ENCODE assay signal across 8 cellular contexts in the genomic region with DNA sequence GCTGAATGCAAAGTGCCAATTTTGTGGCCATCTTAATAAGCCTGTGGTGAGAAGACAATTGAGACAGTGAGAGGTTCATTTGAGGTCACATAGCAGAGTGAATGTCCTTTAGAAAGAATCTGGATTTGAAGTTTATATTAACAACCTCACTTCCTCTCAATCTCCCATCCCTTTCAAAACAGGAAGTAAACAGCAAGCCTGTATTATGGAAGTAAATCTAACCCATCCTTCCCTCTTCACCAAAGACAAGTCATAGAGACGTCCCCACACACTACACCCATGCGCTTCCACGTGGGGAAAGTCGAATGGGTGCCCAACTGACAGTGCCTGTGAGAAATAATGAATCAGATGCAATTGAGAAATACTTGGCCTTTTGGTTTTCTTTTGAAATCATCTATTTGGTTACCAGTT. TPM values are rescaled to one million over a fixed set of nuclear protein-coding genes. Genes with fewer than 3 reads are reported as not detected.
DNase-seq lines count a peak whose midpoint lies in the region; ATAC-seq, FAIRE-seq and TF ChIP-seq lines count a peak whose summit lies in the region.

No MANE protein-coding gene starts in this region.

- H3K23ac ChIP-seq in trophoblast cell (ENCODE audit: low read length), result no peak overlapping the region

- intact Hi-C loops in mammary epithelial cell (cut with micrococcal nuclease), result no loop called here

- peaks cover 97% of the 10 kb centered on the region for H3K4me1 ChIP-seq in BLaER1
- peaks cover 29% of the 10 kb centered on the region for H3K4me1 ChIP-seq in mammary epithelial cell (ENCODE audit: insufficient read depth, low read length)
- H3K4me1 ChIP-seq in trophoblast cell (ENCODE audit: control insufficient read depth in 1 of 2, insufficient read depth in 2 of 2, low read length in 2 of 2), result peaks cover 8 to 11% of the 10 kb centered on the region in 2 experiments

- no peak for ATAC-seq in GM21423 (IDR thresholded peaks at IDR 0.05; ENCODE audit: unreplicated experiment)
- no peak for ATAC-seq in GM21515 (IDR thresholded peaks at IDR 0.05; ENCODE audit: unreplicated experiment)

- no peaks in the 10 kb centered on the region for H4K20me1 ChIP-seq in BLaER1
- no peaks in the 10 kb centered on the region for H4K20me1 ChIP-seq in mammary epithelial cell (ENCODE audit: insufficient read depth, low read length)

- peaks cover 9% of the 10 kb centered on the region for H3K4me1 Mint-ChIP-seq in progenitor cell of endocrine pancreas (ENCODE audit: low read depth)

- H3K27me3 ChIP-seq in BLaER1 (no peaks in the 10 kb centered on the region), mammary epithelial cell (ENCODE audit: insufficient read depth, low read length) (no peaks in the 10 kb centered on the region), trophoblast cell (ENCODE audit: insufficient read depth, low read length) (no peaks in the 10 kb centered on the region)

- H3K4me3 Mint-ChIP-seq in progenitor cell of endocrine pancreas (ENCODE audit: low read depth), result no peak overlapping the region

- peaks cover 13% of the 10 kb centered on the region for H3K79me1 ChIP-seq in trophoblast cell (ENCODE audit: low read length)

- CTCF ChIA-PET in mammary epithelial cell (lab: Charles Lee; ENCODE audit: low non-redundant PET), result no interaction called here

- no peak overlapping the region for H3K4ac ChIP-seq in trophoblast cell (ENCODE audit: low read depth, low read length)

- H3K36me3 Mint-ChIP-seq in progenitor cell of endocrine pancreas (ENCODE audit: insufficient read depth), result no peaks in the 10 kb centered on the region

- H3K9ac ChIP-seq in BLaER1, result peak overlapping the region; percentile 56; the same call in 1 of the 2 replicates
- no peak overlapping the region for H3K9ac ChIP-seq in mammary epithelial cell (ENCODE audit: insufficient read depth, low read length)
- H3K9ac ChIP-seq in trophoblast cell (ENCODE audit: low read length), result no peak overlapping the region

- H2AFZ ChIP-seq in mammary epithelial cell (ENCODE audit: low read depth, low read length), result no peak overlapping the region
- no peak overlapping the region for H2AFZ ChIP-seq in trophoblast cell (ENCODE audit: insufficient read depth, low read length, poor library complexity)

- H3K4me3 ChIP-seq in BLaER1 (no peak overlapping the region), mammary epithelial cell (replicated peaks in 1 of 3; ENCODE audit: insufficient read depth in 1 of 3, low read depth in 2 of 3, low read length in 3 of 3) (no peak overlapping the region), trophoblast cell (ENCODE audit: low read depth, low read length) (no peak overlapping the region)

- no peak overlapping the region for H3K14ac ChIP-seq in trophoblast cell (ENCODE audit: low read length)

- no peak overlapping the region for H2BK120ac ChIP-seq in trophoblast cell (ENCODE audit: insufficient read depth, low read length, poor library complexity)

- dilution Hi-C loops in mammary epithelial cell (cut with HindIII; ENCODE audit: low sequenced_read_pairs), result no loop called here

- no peak overlapping the region for H3K18ac ChIP-seq in trophoblast cell (ENCODE audit: low read length)

- no peak for FAIRE-seq in GM12892 (lab: Jason Lieb, UNC)

- H4K12ac ChIP-seq in trophoblast cell (ENCODE audit: low read depth, low read length), result no peak overlapping the region

- H3K27ac Mint-ChIP-seq in progenitor cell of endocrine pancreas, result no peak overlapping the region

- H3K9me3 ChIP-seq in BLaER1 (no peaks in the 10 kb centered on the region), mammary epithelial cell (replicated peaks; ENCODE audit: insufficient read depth, low read length) (no peaks in the 10 kb centered on the region), trophoblast cell (ENCODE audit: insufficient read depth, low read depth, low read length) (no peaks in the 10 kb centered on the region)

- no peak overlapping the region for H2BK5ac ChIP-seq in trophoblast cell (ENCODE audit: low read depth, low read length, poor library complexity)

- DNase-seq in RPMI7951 (ENCODE audit: low read depth) (peak; percentile 30), mammary epithelial cell (peak; percentile 40), trophoblast cell (peak in 1 of 2 donors; percentile 26), GM12892 (ENCODE audit: insufficient read length) (no peak), progenitor cell of endocrine pancreas (ENCODE audit: low spot score, unreplicated experiment) (no peak)

- peak overlapping the region; percentile 56 for H2BK12ac ChIP-seq in trophoblast cell (ENCODE audit: low read length)

- in situ Hi-C loops in mammary epithelial cell (cut with MboI; ENCODE audit: low sequenced_read_pairs in 2 of 2), result no loop called here

- H3K4me2 ChIP-seq in BLaER1 (peak overlapping the region; percentile 83), mammary epithelial cell (ENCODE audit: insufficient read depth, low read depth, low read length) (no peak overlapping the region), trophoblast cell (ENCODE audit: low read length) (no peak overlapping the region)

- 90% methylated on average over 2 of the region's 4 CpGs for WGBS in mammary epithelial cell (ENCODE audit: low coverage, missing lambda C conversion rate)
- no CpG with 5 or more reads among the region's 4 CpGs for WGBS in trophoblast cell (ENCODE audit: extremely low coverage, insufficient coverage, insufficient read length)

- peaks cover 1% of the 10 kb centered on the region for H3K79me2 ChIP-seq in mammary epithelial cell (ENCODE audit: insufficient read depth, low read length)
- H3K79me2 ChIP-seq in trophoblast cell (ENCODE audit: control insufficient read depth, insufficient read depth, low read length, poor library complexity), result no peaks in the 10 kb centered on the region

- no peaks in the 10 kb centered on the region for H3K27me3 Mint-ChIP-seq in progenitor cell of endocrine pancreas

- BruUV-seq in mammary epithelial cell (replicated peaks; lab: Mats Ljungman, UMichigan), result no TSS peak

- H3K36me3 ChIP-seq in BLaER1, result peaks cover 8% of the 10 kb centered on the region; the same call in 1 of the 2 replicates
- H3K36me3 ChIP-seq in mammary epithelial cell (ENCODE audit: insufficient read depth, low read length), result no peaks in the 10 kb centered on the region
- no peaks in the 10 kb centered on the region for H3K36me3 ChIP-seq in trophoblast cell (ENCODE audit: control insufficient read depth in 1 of 2, insufficient read depth in 2 of 2, low read length in 2 of 2)

- TF ChIP-seq POLR2A in GM12892 (IDR thresholded peaks at IDR 0.05; ENCODE audit: low read depth, low read length), result no peak

- H3K27ac ChIP-seq in BLaER1 (peak overlapping the region; percentile 97), mammary epithelial cell (ENCODE audit: insufficient read depth, low read depth, low read length) (no peak overlapping the region), trophoblast cell (ENCODE audit: low read depth, low read length) (no peak overlapping the region)

- TF ChIP-seq CTCF in mammary epithelial cell (conservative IDR thresholded peaks at IDR 0.05 in 1 of 2, IDR thresholded peaks at IDR 0.05 in 1 of 2; ENCODE audit: extremely low read depth in 1 of 2, insufficient read depth in 1 of 2, low read depth in 1 of 2, low read length in 2 of 2), result no peak
- TF ChIP-seq CTCF in progenitor cell of endocrine pancreas (IDR thresholded peaks at IDR 0.05; ENCODE audit: unreplicated experiment), result no peak

- no peak overlapping the region for H4K91ac ChIP-seq in trophoblast cell (ENCODE audit: low read depth, low read length)

- H4K8ac ChIP-seq in trophoblast cell (ENCODE audit: low read depth, low read length), result no peak overlapping the region

- H2AK5ac ChIP-seq in trophoblast cell (ENCODE audit: low read length), result no peak overlapping the region

- H3K9me3 Mint-ChIP-seq in progenitor cell of endocrine pancreas (ENCODE audit: low read depth), result no peaks in the 10 kb centered on the region

RNA-seq across cellular contexts. Expression of gene CCND3, which starts 28.8 kb away (rescaled TPM):
- total RNA-seq in RPMI7951 (2014; rRNA removed; shearing (Covaris generic)), result 36.5 and 47.7 TPM in 2 replicates
- total RNA-seq in mammary epithelial cell, result 10 to 100 TPM; 45.7 to 80.3 TPM
- 123 TPM for polyA plus RNA-seq in mammary epithelial cell
- polyA minus RNA-seq in mammary epithelial cell, result 39.2 TPM
- polyA plus RNA-seq in trophoblast cell (2013), result 46.7 and 49.4 TPM in 2 replicates
- 26.8 TPM for polyA plus RNA-seq in GM12892 (2012; ENCODE audit: missing spikeins)
- 10.4 and 11.7 TPM in 2 replicates for total RNA-seq in progenitor cell of endocrine pancreas

RNA-seq across cellular contexts. Expression of gene BYSL, which starts 49.1 kb away (rescaled TPM):
- 17.6 and 22.3 TPM in 2 replicates for total RNA-seq in RPMI7951 (2014; rRNA removed; shearing (Covaris generic))
- total RNA-seq in mammary epithelial cell, result 10 to 100 TPM; 14.2 to 52.5 TPM
- 39.0 TPM for polyA plus RNA-seq in mammary epithelial cell
- 95.2 TPM for polyA minus RNA-seq in mammary epithelial cell
- 23.5 and 24.5 TPM in 2 replicates for polyA plus RNA-seq in trophoblast cell (2013)
- polyA plus RNA-seq in GM12892 (2012; ENCODE audit: missing spikeins), result 15.2 TPM
- total RNA-seq in progenitor cell of endocrine pancreas, result 32.8 and 35.0 TPM in 2 replicates

RNA-seq across cellular contexts. Expression of gene MED20, which starts 49.5 kb away (rescaled TPM):
- total RNA-seq in RPMI7951 (2014; rRNA removed; shearing (Covaris generic)), result 22.7 and 24.2 TPM in 2 replicates
- total RNA-seq in mammary epithelial cell, result 10 to 100 TPM; 22.4 to 23.7 TPM
- polyA plus RNA-seq in mammary epithelial cell, result 24.5 TPM
- 60.3 TPM for polyA minus RNA-seq in mammary epithelial cell
- 17.8 and 19.4 TPM in 2 replicates for polyA plus RNA-seq in trophoblast cell (2013)
- polyA plus RNA-seq in GM12892 (2012; ENCODE audit: missing spikeins), result 8.8 TPM
- 31.2 and 37.1 TPM in 2 replicates for total RNA-seq in progenitor cell of endocrine pancreas

Comparison
In these comparisons a context has a peak if more than half of its experiments do, and no peak if none do; other contexts are left out.
1. DNase-seq: peak in RPMI7951 (single experiment) and mammary epithelial cell (single experiment); none in GM12892 (single experiment) and progenitor cell of endocrine pancreas (single experiment).